26 cellular contexts compared by ENCODE assay signal in genomic region chr3:167712445-167712844, GRCh38. TPM values are rescaled to one million over a fixed set of nuclear protein-coding genes. Genes with fewer than 3 reads are reported as not detected.
"Had no signal": no experiment of that assay in that cellular context is flagged by ENCODE, and none has a peak within 500 bp of the region (broad histone marks: within the 10 kb centered on the region; RNA-seq: fewer than 3 reads in every experiment).

No MANE protein-coding gene starts in this region.

- ATAC-seq: activated CD4-positive, alpha-beta T cell treated with anti-CD3 and anti-CD28 coated beads for 36 hours; activated CD4-positive, CD25-positive, alpha-beta regulatory T cell treated with anti-CD3 and anti-CD28 coated beads, Interleukin-2, amount 50 U/mL, for 24 hours; activated CD8-positive, alpha-beta T cell treated with anti-CD3 and anti-CD28 coated beads, Interleukin-2, amount 10 ng/mL, durations not matched to agents 7 days and 5 days; Panc1 had no signal

- DNase-seq: activated CD4-positive, alpha-beta T cell treated with anti-CD3 and anti-CD28 coated beads for 36 hours; activated CD4-positive, alpha-beta T cell treated with anti-CD3 and anti-CD28 coated beads, Interleukin-2, amount 10 ng/mL, durations not matched to agents 7 days and 5 days; activated CD4-positive, alpha-beta T cell treated with anti-CD3 and anti-CD28 coated beads, Interleukin-2, amount 50 U/mL, for 48 hours; activated CD8-positive, alpha-beta T cell treated with anti-CD3 and anti-CD28 coated beads, Interleukin-2, amount 10 ng/mL, durations not matched to agents 7 days and 5 days; activated effector memory CD4-positive, alpha-beta T cell treated with Interleukin-2 at 50 U/mL for 16 hours; activated naive CD4-positive, alpha-beta T cell treated with anti-CD3 and anti-CD28 coated beads, Interleukin-2, amount 50 U/mL, for 16 hours; activated T-cell treated with anti-CD3 and anti-CD28 coated beads, Interleukin-2, amount 50 U/mL, for 24 hours; anterior cingulate cortex; caudate nucleus; Kasumi-1; KG1; MM.1S; MV-4-11; NCI-H1092; NCI-H1436 treated with DMSO at 0.1 percent for 48 hours; NCI-H1694 treated with DMSO at 0.1 percent for 48 hours; NCI-H2029; NCI-H345; NCI-H524 treated with DMSO at 0.1 percent for 48 hours; SHP77; SJCRH30 had no signal

- H3K9me3 ChIP-seq: SJCRH30 had no signal

- H3K4me1 ChIP-seq: SJCRH30 had no signal

- H3K36me3 ChIP-seq: SJCRH30 had no signal

- H3K4me3 ChIP-seq: SJCRH30, SK-N-MC had no signal

- H3K27me3 ChIP-seq: SJCRH30 had no signal

- H3K27me3 Mint-ChIP-seq: activated CD4-positive, alpha-beta T cell treated with anti-CD3 and anti-CD28 coated beads for 36 hours; activated CD4-positive, alpha-beta T cell treated with anti-CD3 and anti-CD28 coated beads, Interleukin-2, amount 10 ng/mL, durations not matched to agents 7 days and 5 days; activated T-cell treated with anti-CD3 and anti-CD28 coated beads, Interleukin-2, amount 50 U/mL, for 24 hours; brain had no signal

- H3K27ac ChIP-seq: SJCRH30, SK-N-MC had no signal

- H3K4me3 Mint-ChIP-seq: activated CD4-positive, alpha-beta T cell treated with anti-CD3 and anti-CD28 coated beads for 36 hours; activated CD4-positive, alpha-beta T cell treated with anti-CD3 and anti-CD28 coated beads, Interleukin-2, amount 10 ng/mL, durations not matched to agents 7 days and 5 days; activated CD8-positive, alpha-beta T cell treated with anti-CD3 and anti-CD28 coated beads, Interleukin-2, amount 10 ng/mL, durations not matched to agents 7 days and 5 days; activated T-cell treated with anti-CD3 and anti-CD28 coated beads, Interleukin-2, amount 50 U/mL, for 24 hours; brain; T-helper 2 cell treated with Interferon-gamma antibody and Interleukin-4, amounts not matched to agents 5 μg/mL and 100 μg/mL, for 36 hours had no signal

- H3K9me3 Mint-ChIP-seq: activated T-cell treated with anti-CD3 and anti-CD28 coated beads, Interleukin-2, amount 50 U/mL, for 24 hours; T-helper 2 cell treated with Interferon-gamma antibody and Interleukin-4, amounts not matched to agents 5 μg/mL and 100 μg/mL, for 36 hours had no signal

- H3K27ac Mint-ChIP-seq: activated CD4-positive, alpha-beta T cell treated with anti-CD3 and anti-CD28 coated beads for 36 hours; activated CD4-positive, alpha-beta T cell treated with anti-CD3 and anti-CD28 coated beads, Interleukin-2, amount 10 ng/mL, durations not matched to agents 7 days and 5 days; activated CD8-positive, alpha-beta T cell treated with anti-CD3 and anti-CD28 coated beads, Interleukin-2, amount 10 ng/mL, durations not matched to agents 7 days and 5 days; brain; T-helper 2 cell treated with Interferon-gamma antibody and Interleukin-4, amounts not matched to agents 5 μg/mL and 100 μg/mL, for 36 hours had no signal

RNA-seq across cellular contexts. Expression of gene WDR49, which starts 58.7 kb away (rescaled TPM):
- total RNA-seq: activated CD4-positive, alpha-beta T cell treated with anti-CD3 and anti-CD28 coated beads for 36 hours; activated CD8-positive, alpha-beta T cell treated with anti-CD3 and anti-CD28 coated beads, Interleukin-2, amount 10 ng/mL, durations not matched to agents 7 days and 5 days; SJCRH30 had no signal
